8 cellular contexts compared by ENCODE assay signal in the genomic region with DNA sequence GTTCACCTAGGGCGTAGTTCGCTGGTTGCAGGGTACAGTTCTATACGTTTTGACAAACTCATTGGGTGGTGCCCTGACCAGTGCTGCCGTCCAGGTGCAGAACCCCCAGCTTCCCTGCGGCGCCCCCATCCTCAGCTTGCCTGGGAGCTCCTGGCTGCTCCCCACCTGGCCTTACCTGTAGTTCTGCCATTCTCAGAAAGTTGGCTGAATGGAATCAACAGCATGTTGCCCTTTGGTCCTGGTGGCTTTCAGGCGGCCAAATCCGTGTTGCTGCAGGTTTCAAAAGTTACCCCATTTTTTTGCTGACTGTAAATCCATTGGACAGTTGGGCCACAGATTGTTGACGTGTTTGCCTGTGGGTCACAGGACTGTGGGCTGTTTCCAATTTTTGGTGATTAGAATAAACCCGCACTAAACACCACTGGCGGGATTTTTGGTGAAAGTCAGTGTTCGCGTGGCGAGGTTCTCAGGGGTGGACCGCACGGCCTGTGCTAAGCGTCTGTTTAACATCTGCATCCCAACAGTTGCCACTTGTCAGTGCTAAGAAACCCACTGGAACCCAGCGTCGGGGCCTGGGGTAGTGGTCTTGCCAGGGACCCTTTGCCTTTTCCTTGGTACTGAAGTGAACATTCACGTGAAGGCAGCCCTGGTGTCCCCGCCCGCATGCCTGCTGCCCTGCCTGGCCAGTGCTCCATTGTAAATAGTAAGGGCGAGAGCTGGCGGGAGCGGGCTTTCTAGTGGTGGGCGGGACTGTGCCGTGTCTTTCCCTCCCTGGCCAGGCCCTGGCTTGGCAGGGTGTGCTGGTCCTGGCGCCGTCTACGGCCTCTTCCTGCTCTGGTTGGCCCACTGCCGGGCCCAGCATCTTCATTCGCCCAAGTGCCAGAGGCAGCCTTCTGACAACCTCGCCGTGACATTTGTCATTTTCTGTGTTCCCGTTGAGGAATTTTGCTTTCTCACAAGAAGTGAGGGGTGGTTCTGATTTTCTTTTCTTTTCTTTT. TPM values are rescaled to one million over a fixed set of nuclear protein-coding genes. Genes with fewer than 3 reads are reported as not detected.
A peak's percentile ranks its signal among the peaks of the same experiment; 100 is the strongest.
DNase-seq lines count a peak whose midpoint lies in the region; ATAC-seq lines count a peak whose summit lies in the region.

No MANE protein-coding gene starts in this region.

- no peaks in the 10 kb centered on the region for H3K9me3 Mint-ChIP-seq in activated T-cell treated with anti-CD3 and anti-CD28 coated beads, Interleukin-2, amount 50 U/mL, for 72 hours

- no peak for ATAC-seq in activated T-cell treated with anti-CD3 and anti-CD28 coated beads, Interleukin-2, amount 50 U/mL, for 72 hours (replicated peaks in 1 of 2)
- no peak for ATAC-seq in GM21390 (IDR thresholded peaks at IDR 0.05; ENCODE audit: unreplicated experiment)

- DNase-seq in activated T-cell treated with anti-CD3 and anti-CD28 coated beads, Interleukin-2, amount 50 U/mL, for 72 hours, result no peak
- no peak for DNase-seq in activated T-cell treated with anti-CD3 and anti-CD28 coated beads, Interleukin-2, amount 50 U/mL, for 1 hour
- peak; percentile 18 for DNase-seq in T1000 (lab: John Stamatoyannopoulos, UW)
- peak; percentile 53 for DNase-seq in fibroblast of the conjunctiva (ENCODE audit: low read depth)
- peak; percentile 66 for DNase-seq in pons (ENCODE audit: low spot score)
- DNase-seq in mesenteric fat pad (ENCODE audit: low spot score), result no peak
- no peak for DNase-seq in iPS-NIHi7 (ENCODE audit: extremely low spot score)

- H3K27ac Mint-ChIP-seq in activated T-cell treated with anti-CD3 and anti-CD28 coated beads, Interleukin-2, amount 50 U/mL, for 72 hours, result peak overlapping the region; percentile 95

- H3K27me3 Mint-ChIP-seq in activated T-cell treated with anti-CD3 and anti-CD28 coated beads, Interleukin-2, amount 50 U/mL, for 72 hours (ENCODE audit: low read depth), result no peaks in the 10 kb centered on the region

- H3K4me1 Mint-ChIP-seq in activated T-cell treated with anti-CD3 and anti-CD28 coated beads, Interleukin-2, amount 50 U/mL, for 72 hours (ENCODE audit: low read depth), result peaks cover 66% of the 10 kb centered on the region

- H3K4me3 Mint-ChIP-seq in activated T-cell treated with anti-CD3 and anti-CD28 coated beads, Interleukin-2, amount 50 U/mL, for 72 hours, result peak overlapping the region; percentile 79 to 87

- H3K36me3 Mint-ChIP-seq in activated T-cell treated with anti-CD3 and anti-CD28 coated beads, Interleukin-2, amount 50 U/mL, for 72 hours (ENCODE audit: insufficient read depth in 2 of 2), result peaks cover 2 to 4% of the 10 kb centered on the region in 2 donors

RNA-seq across cellular contexts. Expression of a gene that starts 3.3 kb away (rescaled TPM):
- 10 to 100 TPM; 50.4 to 55.4 TPM for total RNA-seq in activated T-cell treated with anti-CD3 and anti-CD28 coated beads, Interleukin-2, amount 50 U/mL, for 72 hours
- 34.0 TPM for total RNA-seq in mesenteric fat pad

RNA-seq across cellular contexts. Expression of a gene that starts 15.7 kb away (rescaled TPM):
- 100 to 1,000 TPM; 111 to 114 TPM for total RNA-seq in activated T-cell treated with anti-CD3 and anti-CD28 coated beads, Interleukin-2, amount 50 U/mL, for 72 hours
- total RNA-seq in mesenteric fat pad, result 127 TPM

Comparison
In these comparisons a context has a peak if more than half of its experiments do, and no peak if none do; other contexts are left out.
1. DNase-seq: peak in T1000 (single experiment), fibroblast of the conjunctiva (single experiment) and pons (single experiment); none in activated T-cell treated with anti-CD3 and anti-CD28 coated beads, Interleukin-2, amount 50 U/mL, for 72 hours (0 of 2), activated T-cell treated with anti-CD3 and anti-CD28 coated beads, Interleukin-2, amount 50 U/mL, for 1 hour (single experiment), mesenteric fat pad (single experiment) and iPS-NIHi7 (single experiment).